In the genomic region with DNA sequence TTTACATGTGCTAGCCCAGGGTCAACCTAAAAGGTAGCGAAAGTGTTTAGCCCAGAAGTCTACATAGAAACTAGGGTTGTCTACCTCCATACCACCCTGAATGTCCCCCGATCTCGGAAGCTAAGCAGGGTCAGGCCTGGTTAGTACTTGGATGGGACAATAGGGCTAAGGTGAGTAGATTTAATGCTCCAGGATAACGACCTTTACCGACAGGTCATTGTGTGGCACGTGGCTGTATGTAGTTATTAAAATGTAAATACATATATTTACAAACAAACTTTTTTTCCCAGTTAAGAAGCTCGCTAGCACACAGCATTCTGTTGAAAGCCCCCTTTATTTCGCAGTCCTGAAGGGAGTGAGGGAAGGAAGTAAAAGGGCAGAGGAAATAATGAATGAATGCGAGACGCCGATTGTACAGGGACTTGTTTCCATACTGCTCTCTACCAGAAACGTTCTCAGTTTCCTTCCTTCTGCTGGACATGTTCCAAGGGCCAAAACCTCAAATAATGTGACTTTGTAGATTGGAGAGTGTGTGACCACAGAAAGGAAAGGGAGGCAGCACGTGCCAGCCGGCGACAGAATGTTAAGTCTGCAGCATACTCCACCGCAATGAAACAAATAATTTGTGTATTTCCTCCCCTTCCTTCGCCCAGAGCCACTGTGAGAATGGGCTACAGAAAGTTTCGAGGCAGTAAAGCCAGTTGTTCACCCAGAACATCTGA, we compare ENCODE assay signal across 8 cellular contexts. TPM values are rescaled to one million over a fixed set of nuclear protein-coding genes. Genes with fewer than 3 reads are reported as not detected.
DNase-seq lines count a peak whose midpoint lies in the region; ATAC-seq and TF ChIP-seq lines count a peak whose summit lies in the region.

No MANE protein-coding gene starts in this region.

- peaks cover 53% of the 10 kb centered on the region for H3K4me1 ChIP-seq in Karpas-422 (ENCODE audit: low read length)
- peaks cover 22% of the 10 kb centered on the region for H3K4me1 ChIP-seq in muscle layer of colon (ENCODE audit: insufficient read depth, low read length)
- H3K4me1 ChIP-seq in transverse colon = peaks cover 8 to 28% (median 15%) of the 10 kb centered on the region in 4 donors

- no peaks in the 10 kb centered on the region for H3K27me3 Mint-ChIP-seq in activated CD4-positive, alpha-beta T cell treated with anti-CD3 and anti-CD28 coated beads, Interleukin-2, amount 10 ng/mL, durations not matched to agents 7 days and 5 days
- no peaks in the 10 kb centered on the region for H3K27me3 Mint-ChIP-seq in endothelial cell (ENCODE audit: unreplicated experiment)

- no peak for TF ChIP-seq EP300 in transverse colon (IDR thresholded peaks at IDR 0.05; ENCODE audit: low read depth)

- peak overlapping the region; percentile 69 for H2AFZ ChIP-seq in Karpas-422 (ENCODE audit: low read length)

- peaks cover 95% of the 10 kb centered on the region for H3K79me2 ChIP-seq in Karpas-422 (ENCODE audit: low read length)

- H3K4me3 Mint-ChIP-seq in activated CD4-positive, alpha-beta T cell treated with anti-CD3 and anti-CD28 coated beads, Interleukin-2, amount 10 ng/mL, durations not matched to agents 7 days and 5 days = peak overlapping the region; percentile 94
- peak overlapping the region; percentile 97 for H3K4me3 Mint-ChIP-seq in endothelial cell (ENCODE audit: unreplicated experiment)

- H3K9me2 ChIP-seq in Karpas-422 (replicated peaks; ENCODE audit: insufficient read depth, low read length) = no peaks in the 10 kb centered on the region

- POLR2A ChIA-PET in activated CD4-positive, alpha-beta T cell treated with anti-CD3 and anti-CD28 coated beads, Interleukin-2, amount 10 ng/mL, durations not matched to agents 7 days and 5 days (lab: Charles Lee) = interaction anchor here (0.7 to 1.1 kb wide), 2 partner anchors 8 to 394 kb away, joined by 3 to 8 read pairs; no protein-coding TSS in a partner anchor

- DNase-seq in ELF-1 (ENCODE audit: low read depth, low spot score) (peak; percentile 28), Karpas-422 (peak; percentile 78), endothelial cell (ENCODE audit: low spot score) (peak; percentile 34), transverse colon (peak; percentile 23), HuH-7.5 (ENCODE audit: low spot score) (no peak)
- DNase-seq in activated CD4-positive, alpha-beta T cell treated with anti-CD3 and anti-CD28 coated beads, Interleukin-2, amount 10 ng/mL, durations not matched to agents 7 days and 5 days = peak; percentile 33

- peak; percentile 14 for ATAC-seq in GM21717 (IDR thresholded peaks at IDR 0.05; ENCODE audit: unreplicated experiment)

- peaks cover 33% of the 10 kb centered on the region for H3K4me1 Mint-ChIP-seq in activated CD4-positive, alpha-beta T cell treated with anti-CD3 and anti-CD28 coated beads, Interleukin-2, amount 10 ng/mL, durations not matched to agents 7 days and 5 days
- H3K4me1 Mint-ChIP-seq in endothelial cell (ENCODE audit: unreplicated experiment) = peaks cover 8% of the 10 kb centered on the region

- no peaks in the 10 kb centered on the region for H3K9me3 Mint-ChIP-seq in activated CD4-positive, alpha-beta T cell treated with anti-CD3 and anti-CD28 coated beads, Interleukin-2, amount 10 ng/mL, durations not matched to agents 7 days and 5 days
- H3K9me3 Mint-ChIP-seq in endothelial cell (ENCODE audit: unreplicated experiment) = no peaks in the 10 kb centered on the region

- in situ Hi-C loops in transverse colon (cut with MboI; ENCODE audit: low pct_ligation_motif_present in 1 of 4, low pct_unique_long_range_greater_than_20kb in 1 of 4, low sequenced_read_pairs in 3 of 4) = no loop called here

- TF ChIP-seq POLR2A in transverse colon (IDR thresholded peaks at IDR 0.05) = no peak

- intact Hi-C loops in transverse colon (cut with DNase I; ENCODE audit: low total_unique reads) = no loop called here

- H3K27ac Mint-ChIP-seq in activated CD4-positive, alpha-beta T cell treated with anti-CD3 and anti-CD28 coated beads, Interleukin-2, amount 10 ng/mL, durations not matched to agents 7 days and 5 days = peak overlapping the region; percentile 98
- peak overlapping the region; percentile 43 for H3K27ac Mint-ChIP-seq in endothelial cell (ENCODE audit: unreplicated experiment)

- no peaks in the 10 kb centered on the region for H4K20me1 ChIP-seq in Karpas-422 (ENCODE audit: insufficient read depth, low read depth, low read length)

- H3K4me2 ChIP-seq in Karpas-422 (ENCODE audit: low read depth, low read length, poor library complexity, severe bottlenecking) = peak overlapping the region; percentile 89

- H3K4me3 ChIP-seq in Karpas-422 (ENCODE audit: low read length) (peak overlapping the region; percentile 87), muscle layer of colon (ENCODE audit: low read depth in 1 of 2, low read length in 2 of 2) (peak overlapping the region; percentile 73 to 99), transverse colon (peak overlapping the region; percentile 59 to 84 (median 65))

- H3K36me3 ChIP-seq in Karpas-422 (ENCODE audit: insufficient read depth, low read length) = no peaks in the 10 kb centered on the region; the same call in 1 of the 2 replicates
- H3K36me3 ChIP-seq in muscle layer of colon (ENCODE audit: insufficient read depth, low read length) = no peaks in the 10 kb centered on the region
- no peaks in the 10 kb centered on the region for H3K36me3 ChIP-seq in transverse colon

- peaks cover 9% of the 10 kb centered on the region for H3K36me3 Mint-ChIP-seq in activated CD4-positive, alpha-beta T cell treated with anti-CD3 and anti-CD28 coated beads, Interleukin-2, amount 10 ng/mL, durations not matched to agents 7 days and 5 days (ENCODE audit: low read depth)
- no peaks in the 10 kb centered on the region for H3K36me3 Mint-ChIP-seq in endothelial cell (ENCODE audit: low read depth, unreplicated experiment)

- 1 to 2% methylated on average over 15 to 18 of the region's 18 CpGs for WGBS in transverse colon (ENCODE audit: low coverage in 1 of 2), 2 donors

- CTCF ChIA-PET in activated CD4-positive, alpha-beta T cell treated with anti-CD3 and anti-CD28 coated beads, Interleukin-2, amount 10 ng/mL, durations not matched to agents 7 days and 5 days (lab: Charles Lee) = interaction anchor here (0.6 to 1.6 kb wide), 4 partner anchors 8 to 533 kb away, joined by 3 to 7 read pairs (median 4); no protein-coding TSS in a partner anchor

- H3K27me3 ChIP-seq in Karpas-422 (ENCODE audit: low read length) = no peaks in the 10 kb centered on the region
- H3K27me3 ChIP-seq in muscle layer of colon (ENCODE audit: control insufficient read depth in 1 of 2, insufficient read depth in 2 of 2, low read length in 2 of 2) = no peaks in the 10 kb centered on the region
- no peaks in the 10 kb centered on the region for H3K27me3 ChIP-seq in transverse colon

- peak overlapping the region; percentile 76 for H3K27ac ChIP-seq in Karpas-422 (ENCODE audit: low read length)
- peak overlapping the region; percentile 54 for H3K27ac ChIP-seq in muscle layer of colon (ENCODE audit: low read depth, low read length)
- peak overlapping the region; percentile 76 to 85 (median 81) for H3K27ac ChIP-seq in transverse colon

- H3K9ac ChIP-seq in Karpas-422 (ENCODE audit: low read length) (peak overlapping the region; percentile 81), muscle layer of colon (ENCODE audit: low read length) (peak overlapping the region; percentile 98)

- TF ChIP-seq CTCF in endothelial cell (IDR thresholded peaks at IDR 0.05; ENCODE audit: unreplicated experiment) (no peak), transverse colon (IDR thresholded peaks at IDR 0.05) (no peak)

- H3K9me3 ChIP-seq in Karpas-422 (ENCODE audit: low read length) = no peaks in the 10 kb centered on the region
- H3K9me3 ChIP-seq in muscle layer of colon (ENCODE audit: low read length) = no peaks in the 10 kb centered on the region
- no peaks in the 10 kb centered on the region for H3K9me3 ChIP-seq in transverse colon

RNA-seq across cellular contexts. Expression of gene ADAT2, which starts 0.6 kb away (rescaled TPM):
- total RNA-seq in Karpas-422 (2014; rRNA removed; shearing (Covaris generic); ENCODE audit: low replicate concordance) = 18.7 and 21.3 TPM in 2 replicates
- total RNA-seq in activated CD4-positive, alpha-beta T cell treated with anti-CD3 and anti-CD28 coated beads, Interleukin-2, amount 10 ng/mL, durations not matched to agents 7 days and 5 days = 10 to 100 TPM; 19.1 to 20.2 TPM
- total RNA-seq in endothelial cell (ENCODE audit: unreplicated experiment) = 10.0 TPM
- 10 to 100 TPM in 2 of 4 donors, 1 to 10 TPM in 1, under 1 TPM in 1; 0.75 to 12.7 (median 9.7) TPM for total RNA-seq in transverse colon

RNA-seq across cellular contexts. Expression of gene PEX3, which starts 0.7 kb away (rescaled TPM):
- 17.7 and 38.0 TPM in 2 replicates for total RNA-seq in Karpas-422 (2014; rRNA removed; shearing (Covaris generic); ENCODE audit: low replicate concordance)
- 10 to 100 TPM; 16.9 to 20.5 TPM for total RNA-seq in activated CD4-positive, alpha-beta T cell treated with anti-CD3 and anti-CD28 coated beads, Interleukin-2, amount 10 ng/mL, durations not matched to agents 7 days and 5 days
- total RNA-seq in endothelial cell (ENCODE audit: unreplicated experiment) (16.3 TPM), transverse colon (10 to 100 TPM in 1 of 4 donors, 1 to 10 TPM in 1, not detected in 2; 7.6 to 13.2 TPM)
